ENCODE assay signal across 18 cellular contexts in genomic region chr14:67524152-67524963, GRCh38. TPM values are rescaled to one million over a fixed set of nuclear protein-coding genes. Genes with fewer than 3 reads are reported as not detected.
DNase-seq lines count a peak whose midpoint lies in the region; ATAC-seq, FAIRE-seq and TF ChIP-seq lines count a peak whose summit lies in the region.
"Had no signal": no experiment of that assay in that cellular context is flagged by ENCODE, and none has a peak within 500 bp of the region (broad histone marks: within the 10 kb centered on the region; RNA-seq: fewer than 3 reads in every experiment).

No MANE protein-coding gene starts in this region.

- POLR2A ChIA-PET in K562 (lab: Yijun Ruan, JAX), result no interaction called here

- H3K4me2 ChIP-seq in K562 (ENCODE audit: insufficient read depth, low read length), result no peak overlapping the region

- peaks cover 6 to 23% of the 10 kb centered on the region in 2 experiments; a peak in 3 of 5 replicates for H3K27me3 ChIP-seq in K562 (ENCODE audit: control insufficient read depth in 2 of 2, insufficient read depth in 2 of 2, low read length in 2 of 2)
- peaks cover 0 to 3% of the 10 kb centered on the region in 2 donors for H3K27me3 ChIP-seq in small intestine (ENCODE audit: control insufficient read depth in 2 of 2, insufficient read depth in 2 of 2, low read length in 2 of 2)

- H4K20me1 ChIP-seq in K562 (replicated peaks; ENCODE audit: control insufficient read depth, insufficient read depth, low read length), result no peaks in the 10 kb centered on the region

- BruUV-seq in K562 (replicated peaks; lab: Mats Ljungman, UMichigan), result no TSS peak

- no peak for TF ChIP-seq POLR2A in K562 (conservative IDR thresholded peaks at IDR 0.05)

- 0% methylated on average over 8 of the region's 8 CpGs for WGBS in K562 (ENCODE audit: insufficient coverage, low coverage, missing lambda C conversion rate)
- WGBS in small intestine, 3 donors, result 56 to 60% (median 58%) methylated on average over 8 of the region's 8 CpGs

- H3K9me3 ChIP-seq in K562 (replicated peaks; ENCODE audit: control insufficient read depth, insufficient read depth, low read depth, low read length) (no peaks in the 10 kb centered on the region), small intestine (ENCODE audit: control insufficient read depth, low read depth) (no peaks in the 10 kb centered on the region)

- no peak for ATAC-seq in K562
- ATAC-seq: right cardiac atrium had no signal

- H3K4me1 ChIP-seq in K562 (replicated peaks in 1 of 2; ENCODE audit: control insufficient read depth in 2 of 2, insufficient read depth in 2 of 2, low read length in 2 of 2) (no peaks in the 10 kb centered on the region; a peak in 1 of 5 replicates), small intestine (ENCODE audit: control insufficient read depth in 2 of 2, insufficient read depth in 1 of 2, low read depth in 1 of 2, low read length in 1 of 2) (no peaks in the 10 kb centered on the region)

- intact Hi-C loops in K562 (cut with micrococcal nuclease), result no loop called here

- H2AFZ ChIP-seq in K562 (ENCODE audit: low read depth, low read length), result no peak overlapping the region

- TF ChIP-seq RAD21 in K562 (CRISPR knock-in tag; conservative IDR thresholded peaks at IDR 0.05 in 1 of 2, IDR thresholded peaks at IDR 0.05 in 1 of 2), result no peak

- in situ Hi-C loops in K562 (cut with MboI), result no loop called here

- no peak overlapping the region for H3K4me3 ChIP-seq in K562
- no peak overlapping the region for H3K4me3 ChIP-seq in small intestine (ENCODE audit: low read depth in 1 of 2, low read length in 2 of 2)

- H3K27ac ChIP-seq in K562 (ENCODE audit: extremely low read depth, low read depth, low read length) (no peak overlapping the region), small intestine (ENCODE audit: low read depth in 1 of 2, low read length in 1 of 2) (no peak overlapping the region)
- H3K27ac ChIP-seq: VCaP had no signal

- no peaks in the 10 kb centered on the region for H3K79me2 ChIP-seq in K562 (ENCODE audit: control insufficient read depth, insufficient read depth, low read length)

- no peak for TF ChIP-seq EP300 in K562 (IDR thresholded peaks at IDR 0.05; ENCODE audit: low read length)

- H3K36me3 ChIP-seq in K562 (ENCODE audit: control insufficient read depth, insufficient read depth, low read length) (no peaks in the 10 kb centered on the region), small intestine (ENCODE audit: control insufficient read depth in 2 of 2, insufficient read depth in 2 of 2, low read length in 2 of 2) (no peaks in the 10 kb centered on the region)

- TF ChIP-seq CTCF in K562 (IDR thresholded peaks at IDR 0.05 in 2 of 3, conservative IDR thresholded peaks at IDR 0.05 in 1 of 3; ENCODE audit: insufficient read depth in 2 of 3, low read depth in 1 of 3, low read length in 3 of 3), result no peak

- peak; percentile 45 for DNase-seq in NCI-H2107 treated with DMSO at 0.1 percent for 48 hours (lab: John Stamatoyannopoulos, UW; ENCODE audit: unreplicated experiment)
- DNase-seq in NCI-H2107 (lab: John Stamatoyannopoulos, UW), result no peak
- DNase-seq in MV-4-11 (lab: John Stamatoyannopoulos, UW), result peak; percentile 57
- DNase-seq in K562 (ENCODE audit: extremely low read depth in 1 of 4, low spot score in 3 of 4), result peak in 1 of 4 experiments; percentile 29
- DNase-seq in small intestine, result peak; percentile 21
- no peak for DNase-seq in NCI-H446 (lab: John Stamatoyannopoulos, UW)
- no peak for DNase-seq in anterior cingulate cortex (lab: John Stamatoyannopoulos, UW)
- DNase-seq in COLO829 (ENCODE audit: low spot score), result no peak
- DNase-seq: activated CD8-positive, alpha-beta memory T cell treated with anti-CD3 and anti-CD28 coated beads for 24 hours; amniotic stem cell; CD4-positive, alpha-beta T cell; GDM1; immature natural killer cell; NCI-H2227 treated with DMSO at 0.1 percent for 48 hours; right cardiac atrium; stimulated activated CD4-positive, alpha-beta T cell treated with anti-CD3 and anti-CD28 coated beads, Interleukin-4, amount 100 ng/mL, for 1 hour; stimulated activated CD8-positive, alpha-beta memory T cell treated with anti-CD3 and anti-CD28 coated beads, Interleukin-4, amount 100 ng/mL, for 48 hours had no signal

- no peaks in the 10 kb centered on the region for H3K9me1 ChIP-seq in K562 (ENCODE audit: control insufficient read depth, insufficient read depth, low read length)

- FAIRE-seq in K562 (lab: Jason Lieb, UNC) (no peak), small intestine (lab: Jason Lieb, UNC) (no peak)

- CTCF ChIA-PET in K562 (lab: Yijun Ruan, JAX; ENCODE audit: low intra/inter-chr PET ratio), result no interaction called here

- no peak overlapping the region for H3K9ac ChIP-seq in K562 (ENCODE audit: insufficient read depth in 1 of 2, low read depth in 2 of 2, low read length in 2 of 2)

TF ChIP-seq in K562, 482 proteins besides CTCF, POLR2A, EP300 and RAD21:
- no peak for TF ChIP-seq HMG20A (CRISPR knock-in tag; conservative IDR thresholded peaks at IDR 0.05)
- TF ChIP-seq KDM2B (CRISPR knock-in tag; IDR thresholded peaks at IDR 0.05), result no peak
- TF ChIP-seq ESRRA (IDR thresholded peaks at IDR 0.05; ENCODE audit: borderline replicate concordance, low read depth), result peak; percentile 71; the same call in 1 of the 2 replicates
- no peak for TF ChIP-seq PRMT5 (CRISPR knock-in tag; IDR thresholded peaks at IDR 0.05)
- peak; percentile 58; the same call in 1 of the 2 replicates for TF ChIP-seq NFIC (IDR thresholded peaks at IDR 0.05)
- no peak for TF ChIP-seq ZNF395 (CRISPR knock-in tag; IDR thresholded peaks at IDR 0.05)
- no peak for TF ChIP-seq EP400 (IDR thresholded peaks at IDR 0.05)
- no peak for TF ChIP-seq BMI1 (IDR thresholded peaks at IDR 0.05; ENCODE audit: low read length)
- no peak for TF ChIP-seq SIRT6 (IDR thresholded peaks at IDR 0.05; ENCODE audit: low read depth, low read length)
- no peak for TF ChIP-seq ZNF143 (CRISPR knock-in tag; IDR thresholded peaks at IDR 0.05)
- TF ChIP-seq POLR3A (IDR thresholded peaks at IDR 0.05; ENCODE audit: borderline replicate concordance, extremely low read depth, insufficient read depth, insufficient read length), result no peak

RNA-seq across cellular contexts. Expression of gene PLEKHH1, which starts 8.7 kb away (rescaled TPM):
- total RNA-seq in K562 (2011; cell fraction: chromatin; rRNA removed; ENCODE audit: low replicate concordance), result 52.8 and 57.1 TPM in 2 replicates
- 21.8 and 23.4 TPM in 2 replicates for total RNA-seq in K562 (2011; cell fraction: nucleolus; rRNA removed)
- total RNA-seq in K562 (2011; cell fraction: nucleoplasm; rRNA removed), result 31.3 and 43.5 TPM in 2 replicates
- total RNA-seq in K562 (2014; rRNA removed), result 2.1 and 2.5 TPM in 2 replicates
- total RNA-seq in K562 (2014; rRNA removed; fragmentation: Illumina TruSeq; extraction: Trizol), result 2.9 and 4.0 TPM in 2 replicates
- total RNA-seq in K562 (2015; rRNA removed; fragmentation: Illumina TruSeq; extraction: Trizol), result 1.7 and 2.2 TPM in 2 replicates
- 4.3 and 5.7 TPM in 2 replicates for total RNA-seq in K562 (2021)
- polyA plus RNA-seq in K562 (2011; rRNA removed), result 3.7 and 6.6 TPM in 2 replicates
- polyA plus RNA-seq in K562 (2011; cell fraction: cytosol; rRNA removed), result 2.3 and 4.4 TPM in 2 replicates
- 20.3 and 22.6 TPM in 2 replicates for polyA plus RNA-seq in K562 (2011; cell fraction: nucleus; rRNA removed)
- polyA plus RNA-seq in K562 (2012), result 2.3 and 6.1 TPM in 2 replicates
- 3.6 and 5.1 TPM in 2 replicates for polyA plus RNA-seq in K562 (2014; fragmentation: Illumina TruSeq; extraction: Trizol)
- 1 to 10 TPM in 1 of 2 experiments, under 1 TPM in 1; 0.76 to 1.3 TPM for polyA plus RNA-seq in K562 (2014; fragmentation: Nextera tagmentation; extraction: Ambion mirVana)
- polyA plus RNA-seq in K562 (2014; rRNA removed), result 5.9 and 6.2 TPM in 2 replicates
- 3.1 and 5.2 TPM in 2 replicates for polyA minus RNA-seq in K562 (2011; rRNA and poly(A)+ RNA removed)
- 0.86 and 5.0 TPM in 2 replicates for polyA minus RNA-seq in K562 (2011; cell fraction: cytosol; rRNA and poly(A)+ RNA removed)
- 5.9 and 8.3 TPM in 2 replicates for polyA minus RNA-seq in K562 (2011; cell fraction: nucleus; rRNA and poly(A)+ RNA removed)
- polyA plus RNA-seq in small intestine, result 10 to 100 TPM; 21.5 to 65.5 (median 29.5) TPM

RNA-seq across cellular contexts. Expression of gene TMEM229B, which starts 35.8 kb away (rescaled TPM):
- not detected in 2 replicates for total RNA-seq in K562 (2011; cell fraction: chromatin; rRNA removed; ENCODE audit: low replicate concordance)
- total RNA-seq in K562 (2011; cell fraction: nucleolus; rRNA removed), result not detected in 2 replicates
- not detected in 2 replicates for total RNA-seq in K562 (2011; cell fraction: nucleoplasm; rRNA removed)
- total RNA-seq in K562 (2014; rRNA removed) (not detected in 2 replicates), K562 (2014; rRNA removed; fragmentation: Illumina TruSeq; extraction: Trizol) (not detected in 2 replicates), K562 (2015; rRNA removed; fragmentation: Illumina TruSeq; extraction: Trizol) (not detected in 2 replicates), K562 (2021) (0.11 TPM in 1 of 2 replicates, not detected in the other)
- polyA plus RNA-seq in K562 (2011; rRNA removed) (not detected in 2 replicates), K562 (2014; fragmentation: Illumina TruSeq; extraction: Trizol) (not detected in 2 replicates), K562 (2014; fragmentation: Nextera tagmentation; extraction: Ambion mirVana) (not detected), K562 (2014; rRNA removed) (not detected in 2 replicates), small intestine (10 to 100 TPM in 2 of 3 donors, 1 to 10 TPM in 1; 6.5 to 27.5 (median 11.4) TPM)
- 0.34 TPM in 1 of 2 replicates, not detected in the other for polyA plus RNA-seq in K562 (2011; cell fraction: cytosol; rRNA removed)
- polyA plus RNA-seq in K562 (2011; cell fraction: nucleus; rRNA removed), result 0.03 TPM in 1 of 2 replicates, not detected in the other
- polyA plus RNA-seq in K562 (2012), result 0.01 and 0.15 TPM in 2 replicates
- not detected in 2 replicates for polyA minus RNA-seq in K562 (2011; rRNA and poly(A)+ RNA removed)
- polyA minus RNA-seq in K562 (2011; cell fraction: cytosol; rRNA and poly(A)+ RNA removed), result not detected in 2 replicates
- polyA minus RNA-seq in K562 (2011; cell fraction: nucleus; rRNA and poly(A)+ RNA removed), result 0.13 TPM in 1 of 2 replicates, not detected in the other

Comparison
In these comparisons a context has a peak if more than half of its experiments do, and no peak if none do; other contexts are left out.
1. DNase-seq: peak in NCI-H2107 treated with DMSO at 0.1 percent for 48 hours (single experiment), MV-4-11 (single experiment) and small intestine (single experiment); none in NCI-H2107 (single experiment), NCI-H446 (0 of 2), anterior cingulate cortex (0 of 58) and COLO829 (single experiment).
2. RNA of gene TMEM229B, which starts 35.8 kb away (polyA plus RNA-seq): 6.5 to 27.5 TPM in small intestine; 0.01 to 0.34 TPM in K562; every median in the first group is over 4 times any median in the second.